In genomic region chr5:132987531-132988408, GRCh38 we compare ENCODE assay signal across 17 cellular contexts.
"Had no signal": no experiment of that assay in that cellular context is flagged by ENCODE, and none has a peak within 500 bp of the region (broad histone marks: within the 10 kb centered on the region; RNA-seq: fewer than 3 reads in every experiment).

No MANE protein-coding gene starts in this region.

- H3K9me3 ChIP-seq: mucosa of descending colon, psoas muscle, sigmoid colon, thoracic aorta had no signal

- DNase-seq: activated CD4-positive, alpha-beta T cell treated with anti-CD3 and anti-CD28 coated beads for 4 hours; activated CD8-positive, alpha-beta memory T cell treated with anti-CD3 and anti-CD28 coated beads, Interleukin-2, amount 50 U/mL, for 4 hours; activated CD8-positive, alpha-beta T cell treated with anti-CD3 and anti-CD28 coated beads for 36 hours; effector CD8-positive, alpha-beta T cell; immature natural killer cell; left cardiac atrium; mucosa of descending colon; natural killer cell; nucleus accumbens; psoas muscle; sigmoid colon; stimulated activated CD4-positive, alpha-beta T cell treated with anti-CD3 and anti-CD28 coated beads, Interleukin-4, amount 100 ng/mL, for 24 hours; stimulated activated naive CD8-positive, alpha-beta T cell treated with anti-CD3 and anti-CD28 coated beads, Interleukin-15, amount 100 ng/mL, for 72 hours; T-helper 1 cell; WERI-Rb-1 had no signal

- ATAC-seq: activated CD8-positive, alpha-beta T cell treated with anti-CD3 and anti-CD28 coated beads for 36 hours; left cardiac atrium; mucosa of descending colon; natural killer cell; psoas muscle; stimulated activated naive CD8-positive, alpha-beta T cell treated with anti-CD3 and anti-CD28 coated beads, Interleukin-15, amount 100 ng/mL, for 72 hours had no signal

- H3K27ac ChIP-seq: coronary artery, psoas muscle, sigmoid colon, thoracic aorta, WERI-Rb-1 had no signal

- H3K4me3 ChIP-seq: coronary artery, mucosa of descending colon, psoas muscle, sigmoid colon, thoracic aorta had no signal

- H3K4me1 ChIP-seq: psoas muscle, sigmoid colon had no signal

- H3K27me3 ChIP-seq: sigmoid colon had no signal

- H3K36me3 ChIP-seq: sigmoid colon, thoracic aorta, WERI-Rb-1 had no signal
